Comparison of ENCODE assay signal across 3 cellular contexts in the genomic region with DNA sequence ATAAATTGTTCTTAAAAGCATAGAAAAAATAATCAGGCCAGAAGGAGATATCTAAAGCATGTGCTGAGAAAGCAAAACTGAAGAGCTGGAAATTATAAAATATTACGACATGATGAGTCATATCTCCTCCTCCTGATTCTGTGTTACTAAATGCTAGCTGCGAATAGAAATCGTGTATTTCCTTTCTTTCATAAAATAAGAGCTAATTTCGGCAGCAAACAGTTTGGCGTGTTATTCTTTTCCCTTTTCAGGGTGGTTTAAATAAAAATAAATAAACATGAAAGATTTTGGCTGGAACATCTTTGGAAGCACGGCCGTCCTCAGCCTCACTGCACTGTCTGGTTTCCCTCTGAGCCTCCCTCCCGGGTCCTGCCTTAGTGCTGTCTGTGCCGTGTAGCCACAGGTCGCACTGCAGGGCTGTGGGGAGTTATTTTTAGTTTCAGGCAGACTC.
TF ChIP-seq lines count a peak whose summit lies in the region.

No MANE protein-coding gene starts in this region.

TF ChIP-seq in liver, 16 proteins besides CTCF, POLR2A, EP300 and RAD21:
- TF ChIP-seq RXRA (IDR thresholded peaks at IDR 0.05) (no peak), HNF4A (conservative IDR thresholded peaks at IDR 0.05) (no peak), GABPA (IDR thresholded peaks at IDR 0.05 in 1 of 2, conservative IDR thresholded peaks at IDR 0.05 in 1 of 2) (no peak), FOXA2 (IDR thresholded peaks at IDR 0.05) (no peak), JUND (IDR thresholded peaks at IDR 0.05) (peak; percentile 76 to 88)
- TF ChIP-seq, protein P1, sequence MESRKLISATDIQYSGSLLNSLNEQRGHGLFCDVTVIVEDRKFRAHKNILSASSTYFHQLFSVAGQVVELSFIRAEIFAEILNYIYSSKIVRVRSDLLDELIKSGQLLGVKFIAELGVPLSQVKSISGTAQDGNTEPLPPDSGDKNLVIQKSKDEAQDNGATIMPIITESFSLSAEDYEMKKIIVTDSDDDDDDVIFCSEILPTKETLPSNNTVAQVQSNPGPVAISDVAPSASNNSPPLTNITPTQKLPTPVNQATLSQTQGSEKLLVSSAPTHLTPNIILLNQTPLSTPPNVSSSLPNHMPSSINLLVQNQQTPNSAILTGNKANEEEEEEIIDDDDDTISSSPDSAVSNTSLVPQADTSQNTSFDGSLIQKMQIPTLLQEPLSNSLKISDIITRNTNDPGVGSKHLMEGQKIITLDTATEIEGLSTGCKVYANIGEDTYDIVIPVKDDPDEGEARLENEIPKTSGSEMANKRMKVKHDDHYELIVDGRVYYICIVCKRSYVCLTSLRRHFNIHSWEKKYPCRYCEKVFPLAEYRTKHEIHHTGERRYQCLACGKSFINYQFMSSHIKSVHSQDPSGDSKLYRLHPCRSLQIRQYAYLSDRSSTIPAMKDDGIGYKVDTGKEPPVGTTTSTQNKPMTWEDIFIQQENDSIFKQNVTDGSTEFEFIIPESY (IDR thresholded peaks at IDR 0.05), result no peak
TF ChIP-seq in liver: peak in this region for 1.

TF ChIP-seq in HepG2, 621 proteins besides CTCF, POLR2A, EP300 and RAD21:
- no peak for TF ChIP-seq ZNF331 (CRISPR knock-in tag; IDR thresholded peaks at IDR 0.05)

TF ChIP-seq in K562, 482 proteins besides CTCF, POLR2A, EP300 and RAD21 (continues in another document):
- TF ChIP-seq EGR1 (conservative IDR thresholded peaks at IDR 0.05) (no peak), SMARCA4 (IDR thresholded peaks at IDR 0.05) (peak; percentile 61), ZNF263 (CRISPR knock-in tag; IDR thresholded peaks at IDR 0.05; ENCODE audit: borderline replicate concordance) (no peak), C11orf30 (IDR thresholded peaks at IDR 0.05; ENCODE audit: low read depth) (peak; percentile 79), NELFE (IDR thresholded peaks at IDR 0.05; ENCODE audit: insufficient read depth, insufficient read length) (no peak), MAFG (tag; conservative IDR thresholded peaks at IDR 0.05) (peak; percentile 79), ZFP36 (IDR thresholded peaks at IDR 0.05; ENCODE audit: low read depth, low read length, partially characterized antibody) (no peak), CEBPG (CRISPR knock-in tag; IDR thresholded peaks at IDR 0.05) (no peak), CEBPG (tag; conservative IDR thresholded peaks at IDR 0.05 in 1 of 2, IDR thresholded peaks at IDR 0.05 in 1 of 2) (peak; percentile 7 to 46; a peak in 3 of 4 replicates), POLR2G (IDR thresholded peaks at IDR 0.05; ENCODE audit: low read depth, low read length) (no peak), SRF (CRISPR knock-in tag; IDR thresholded peaks at IDR 0.05) (no peak), PHF8 (IDR thresholded peaks at IDR 0.05; ENCODE audit: borderline replicate concordance, low read length) (no peak), CTBP1 (IDR thresholded peaks at IDR 0.05; ENCODE audit: borderline replicate concordance) (no peak), ARID2 (IDR thresholded peaks at IDR 0.05) (no peak), ZSCAN32 (CRISPR knock-in tag; IDR thresholded peaks at IDR 0.05) (no peak), ZNF232 (CRISPR knock-in tag; IDR thresholded peaks at IDR 0.05) (no peak), ZNF644 (tag; IDR thresholded peaks at IDR 0.05; ENCODE audit: low read depth) (no peak), TBL1XR1 (IDR thresholded peaks at IDR 0.05; ENCODE audit: low read length in 2 of 2) (no peak), ATF1 (CRISPR knock-in tag; IDR thresholded peaks at IDR 0.05) (no peak), ATF1 (tag; IDR thresholded peaks at IDR 0.05) (no peak), NR2C1 (IDR thresholded peaks at IDR 0.05) (no peak), NR2C1 (tag; IDR thresholded peaks at IDR 0.05) (no peak), GABPB2 (CRISPR knock-in tag; conservative IDR thresholded peaks at IDR 0.05) (no peak), RBM25 (IDR thresholded peaks at IDR 0.05; ENCODE audit: low read depth, low read length, severe bottlenecking) (no peak), MAFF (IDR thresholded peaks at IDR 0.05; ENCODE audit: low read length) (peak; percentile 33; the same call in 1 of the 2 replicates), TAL1 (IDR thresholded peaks at IDR 0.05) (no peak), POLR2AphosphoS5 (IDR thresholded peaks at IDR 0.05; ENCODE audit: control insufficient read depth, insufficient read depth, low read depth, low read length) (no peak), TGIF2 (CRISPR knock-in tag; IDR thresholded peaks at IDR 0.05) (no peak), DPF2 (IDR thresholded peaks at IDR 0.05) (peak; percentile 51; the same call in 1 of the 2 replicates), BACH1 (tag; IDR thresholded peaks at IDR 0.05) (no peak), TAF1 (IDR thresholded peaks at IDR 0.05; ENCODE audit: control insufficient read depth, extremely low read depth, insufficient read depth, low read length, severe bottlenecking) (no peak), CREBBP (IDR thresholded peaks at IDR 0.05; ENCODE audit: low read depth, low read length) (no peak), SMC3 (conservative IDR thresholded peaks at IDR 0.05; ENCODE audit: insufficient read depth, low read depth, low read length) (no peak), EWSR1 (IDR thresholded peaks at IDR 0.05; ENCODE audit: borderline replicate concordance, low read depth, partially characterized antibody) (no peak), CHD4 (IDR thresholded peaks at IDR 0.05; ENCODE audit: insufficient read depth, insufficient replicate concordance, low read depth, low read length, poor library complexity, severe bottlenecking) (no peak), HDGF (IDR thresholded peaks at IDR 0.05) (no peak), ELF2 (CRISPR knock-in tag; IDR thresholded peaks at IDR 0.05) (no peak), SRSF7 (optimal IDR thresholded peaks at IDR 0.05; ENCODE audit: low read depth, low read length) (no peak), HCFC1 (IDR thresholded peaks at IDR 0.05; ENCODE audit: low read depth, low read length) (no peak), CBX3 (IDR thresholded peaks at IDR 0.05; ENCODE audit: borderline replicate concordance in 1 of 2, low read length in 2 of 2) (no peak), JUND (IDR thresholded peaks at IDR 0.05; ENCODE audit: borderline replicate concordance, low read depth, low read length) (peak; percentile 82), JUND (tag; IDR thresholded peaks at IDR 0.05; ENCODE audit: borderline replicate concordance, low read depth, low read length) (peak; percentile 86; the same call in 2 of the 3 replicates), CC2D1A (IDR thresholded peaks at IDR 0.05) (no peak), NFE2L1 (tag; IDR thresholded peaks at IDR 0.05; ENCODE audit: borderline replicate concordance, low read depth) (no peak), ZBED1 (IDR thresholded peaks at IDR 0.05) (no peak), SRSF1 (IDR thresholded peaks at IDR 0.05; ENCODE audit: low read depth, low read length) (no peak), ZC3H8 (IDR thresholded peaks at IDR 0.05) (no peak), DIDO1 (tag; IDR thresholded peaks at IDR 0.05; ENCODE audit: low read depth) (no peak), KLF1 (tag; IDR thresholded peaks at IDR 0.05) (no peak), CEBPB (tag; IDR thresholded peaks at IDR 0.05) (peak; percentile 58; the same call in 1 of the 2 replicates), RBFOX2 (IDR thresholded peaks at IDR 0.05; ENCODE audit: low read depth, low read length) (no peak), CREB1 (IDR thresholded peaks at IDR 0.05) (no peak), CREB1 (CRISPR knock-in tag; IDR thresholded peaks at IDR 0.05) (no peak), CBX2 (IDR thresholded peaks at IDR 0.05; ENCODE audit: insufficient read depth, low read length, poor library complexity, severe bottlenecking) (no peak)
- TF ChIP-seq, protein P2, sequence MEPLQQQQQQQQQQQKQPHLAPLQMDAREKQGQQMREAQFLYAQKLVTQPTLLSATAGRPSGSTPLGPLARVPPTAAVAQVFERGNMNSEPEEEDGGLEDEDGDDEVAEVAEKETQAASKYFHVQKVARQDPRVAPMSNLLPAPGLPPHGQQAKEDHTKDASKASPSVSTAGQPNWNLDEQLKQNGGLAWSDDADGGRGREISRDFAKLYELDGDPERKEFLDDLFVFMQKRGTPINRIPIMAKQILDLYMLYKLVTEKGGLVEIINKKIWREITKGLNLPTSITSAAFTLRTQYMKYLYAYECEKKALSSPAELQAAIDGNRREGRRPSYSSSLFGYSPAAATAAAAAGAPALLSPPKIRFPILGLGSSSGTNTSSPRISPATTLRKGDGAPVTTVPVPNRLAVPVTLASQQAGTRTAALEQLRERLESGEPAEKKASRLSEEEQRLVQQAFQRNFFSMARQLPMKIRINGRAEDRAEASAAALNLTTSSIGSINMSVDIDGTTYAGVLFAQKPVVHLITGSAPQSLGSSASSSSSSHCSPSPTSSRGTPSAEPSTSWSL (CRISPR knock-in tag; IDR thresholded peaks at IDR 0.05; ENCODE audit: borderline replicate concordance), result no peak
- TF ChIP-seq, protein P3, sequence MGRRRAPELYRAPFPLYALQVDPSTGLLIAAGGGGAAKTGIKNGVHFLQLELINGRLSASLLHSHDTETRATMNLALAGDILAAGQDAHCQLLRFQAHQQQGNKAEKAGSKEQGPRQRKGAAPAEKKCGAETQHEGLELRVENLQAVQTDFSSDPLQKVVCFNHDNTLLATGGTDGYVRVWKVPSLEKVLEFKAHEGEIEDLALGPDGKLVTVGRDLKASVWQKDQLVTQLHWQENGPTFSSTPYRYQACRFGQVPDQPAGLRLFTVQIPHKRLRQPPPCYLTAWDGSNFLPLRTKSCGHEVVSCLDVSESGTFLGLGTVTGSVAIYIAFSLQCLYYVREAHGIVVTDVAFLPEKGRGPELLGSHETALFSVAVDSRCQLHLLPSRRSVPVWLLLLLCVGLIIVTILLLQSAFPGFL (CRISPR knock-in tag; IDR thresholded peaks at IDR 0.05), result no peak
- TF ChIP-seq, protein P4, sequence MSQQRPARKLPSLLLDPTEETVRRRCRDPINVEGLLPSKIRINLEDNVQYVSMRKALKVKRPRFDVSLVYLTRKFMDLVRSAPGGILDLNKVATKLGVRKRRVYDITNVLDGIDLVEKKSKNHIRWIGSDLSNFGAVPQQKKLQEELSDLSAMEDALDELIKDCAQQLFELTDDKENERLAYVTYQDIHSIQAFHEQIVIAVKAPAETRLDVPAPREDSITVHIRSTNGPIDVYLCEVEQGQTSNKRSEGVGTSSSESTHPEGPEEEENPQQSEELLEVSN (IDR thresholded peaks at IDR 0.05; ENCODE audit: borderline replicate concordance in 1 of 2, extremely low read depth in 1 of 2, insufficient read depth in 1 of 2, insufficient read length in 1 of 2, low read depth in 1 of 2, low read length in 1 of 2, poor library complexity in 1 of 2, severe bottlenecking in 1 of 2), result no peak
- TF ChIP-seq, protein P5, sequence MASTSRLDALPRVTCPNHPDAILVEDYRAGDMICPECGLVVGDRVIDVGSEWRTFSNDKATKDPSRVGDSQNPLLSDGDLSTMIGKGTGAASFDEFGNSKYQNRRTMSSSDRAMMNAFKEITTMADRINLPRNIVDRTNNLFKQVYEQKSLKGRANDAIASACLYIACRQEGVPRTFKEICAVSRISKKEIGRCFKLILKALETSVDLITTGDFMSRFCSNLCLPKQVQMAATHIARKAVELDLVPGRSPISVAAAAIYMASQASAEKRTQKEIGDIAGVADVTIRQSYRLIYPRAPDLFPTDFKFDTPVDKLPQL (IDR thresholded peaks at IDR 0.05; ENCODE audit: extremely low read depth, insufficient read length), result no peak
- TF ChIP-seq, protein P6, sequence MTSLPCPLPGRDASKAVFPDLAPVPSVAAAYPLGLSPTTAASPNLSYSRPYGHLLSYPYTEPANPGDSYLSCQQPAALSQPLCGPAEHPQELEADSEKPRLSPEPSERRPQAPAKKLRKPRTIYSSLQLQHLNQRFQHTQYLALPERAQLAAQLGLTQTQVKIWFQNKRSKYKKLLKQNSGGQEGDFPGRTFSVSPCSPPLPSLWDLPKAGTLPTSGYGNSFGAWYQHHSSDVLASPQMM (CRISPR knock-in tag; IDR thresholded peaks at IDR 0.05), result no peak
- TF ChIP-seq, protein P7, sequence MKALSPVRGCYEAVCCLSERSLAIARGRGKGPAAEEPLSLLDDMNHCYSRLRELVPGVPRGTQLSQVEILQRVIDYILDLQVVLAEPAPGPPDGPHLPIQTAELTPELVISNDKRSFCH (CRISPR knock-in tag; IDR thresholded peaks at IDR 0.05), result no peak
- TF ChIP-seq, protein P7 (tag; IDR thresholded peaks at IDR 0.05), result no peak
- TF ChIP-seq, protein P8, sequence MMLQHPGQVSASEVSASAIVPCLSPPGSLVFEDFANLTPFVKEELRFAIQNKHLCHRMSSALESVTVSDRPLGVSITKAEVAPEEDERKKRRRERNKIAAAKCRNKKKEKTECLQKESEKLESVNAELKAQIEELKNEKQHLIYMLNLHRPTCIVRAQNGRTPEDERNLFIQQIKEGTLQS (IDR thresholded peaks at IDR 0.05), result peak; percentile 96
- TF ChIP-seq, protein P8 (CRISPR knock-in tag; conservative IDR thresholded peaks at IDR 0.05), result no peak
- TF ChIP-seq, protein P9, sequence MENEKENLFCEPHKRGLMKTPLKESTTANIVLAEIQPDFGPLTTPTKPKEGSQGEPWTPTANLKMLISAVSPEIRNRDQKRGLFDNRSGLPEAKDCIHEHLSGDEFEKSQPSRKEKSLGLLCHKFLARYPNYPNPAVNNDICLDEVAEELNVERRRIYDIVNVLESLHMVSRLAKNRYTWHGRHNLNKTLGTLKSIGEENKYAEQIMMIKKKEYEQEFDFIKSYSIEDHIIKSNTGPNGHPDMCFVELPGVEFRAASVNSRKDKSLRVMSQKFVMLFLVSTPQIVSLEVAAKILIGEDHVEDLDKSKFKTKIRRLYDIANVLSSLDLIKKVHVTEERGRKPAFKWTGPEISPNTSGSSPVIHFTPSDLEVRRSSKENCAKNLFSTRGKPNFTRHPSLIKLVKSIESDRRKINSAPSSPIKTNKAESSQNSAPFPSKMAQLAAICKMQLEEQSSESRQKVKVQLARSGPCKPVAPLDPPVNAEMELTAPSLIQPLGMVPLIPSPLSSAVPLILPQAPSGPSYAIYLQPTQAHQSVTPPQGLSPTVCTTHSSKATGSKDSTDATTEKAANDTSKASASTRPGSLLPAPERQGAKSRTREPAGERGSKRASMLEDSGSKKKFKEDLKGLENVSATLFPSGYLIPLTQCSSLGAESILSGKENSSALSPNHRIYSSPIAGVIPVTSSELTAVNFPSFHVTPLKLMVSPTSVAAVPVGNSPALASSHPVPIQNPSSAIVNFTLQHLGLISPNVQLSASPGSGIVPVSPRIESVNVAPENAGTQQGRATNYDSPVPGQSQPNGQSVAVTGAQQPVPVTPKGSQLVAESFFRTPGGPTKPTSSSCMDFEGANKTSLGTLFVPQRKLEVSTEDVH (IDR thresholded peaks at IDR 0.05; ENCODE audit: low read depth, partially characterized antibody), result no peak
- TF ChIP-seq, protein P10, sequence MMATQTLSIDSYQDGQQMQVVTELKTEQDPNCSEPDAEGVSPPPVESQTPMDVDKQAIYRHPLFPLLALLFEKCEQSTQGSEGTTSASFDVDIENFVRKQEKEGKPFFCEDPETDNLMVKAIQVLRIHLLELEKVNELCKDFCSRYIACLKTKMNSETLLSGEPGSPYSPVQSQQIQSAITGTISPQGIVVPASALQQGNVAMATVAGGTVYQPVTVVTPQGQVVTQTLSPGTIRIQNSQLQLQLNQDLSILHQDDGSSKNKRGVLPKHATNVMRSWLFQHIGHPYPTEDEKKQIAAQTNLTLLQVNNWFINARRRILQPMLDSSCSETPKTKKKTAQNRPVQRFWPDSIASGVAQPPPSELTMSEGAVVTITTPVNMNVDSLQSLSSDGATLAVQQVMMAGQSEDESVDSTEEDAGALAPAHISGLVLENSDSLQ (IDR thresholded peaks at IDR 0.05), result no peak
